Comparison of ENCODE assay signal across 8 cellular contexts in the genomic region with DNA sequence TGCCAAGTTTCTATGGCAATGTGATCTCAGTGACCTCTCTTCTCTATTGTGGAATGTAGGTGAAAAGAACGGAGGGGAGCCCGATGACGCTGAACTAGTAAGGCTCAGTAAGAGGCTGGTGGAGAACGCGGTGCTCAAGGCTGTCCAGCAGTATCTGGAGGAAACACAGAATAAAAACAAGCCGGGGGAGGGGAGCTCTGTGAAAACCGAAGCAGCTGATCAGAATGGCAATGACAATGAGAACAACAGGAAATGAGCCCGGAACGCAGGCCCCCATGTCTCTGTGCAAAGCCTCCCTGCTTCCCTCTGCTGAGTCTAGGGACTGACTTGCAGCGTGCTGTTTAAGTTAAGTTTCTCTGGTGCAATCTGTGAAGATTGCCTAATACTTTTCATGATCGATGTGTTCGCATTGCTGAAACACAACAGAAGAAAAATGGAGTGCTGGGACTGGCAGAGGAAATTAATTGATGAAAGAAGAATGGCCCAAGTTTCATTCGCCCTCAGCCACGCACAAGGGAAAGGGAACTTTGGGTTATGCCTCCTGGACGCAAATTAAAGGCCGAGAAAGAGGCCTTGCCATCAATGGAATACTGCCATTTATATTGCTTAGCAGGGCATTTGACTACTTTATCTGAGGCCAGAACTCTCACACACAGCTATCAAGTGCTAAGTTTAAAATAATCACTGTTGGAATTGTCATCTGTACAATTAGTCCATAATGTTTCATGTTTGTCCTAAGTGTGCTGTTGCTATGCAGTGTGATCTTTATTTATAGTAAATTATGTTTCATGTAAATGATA.
A peak's percentile ranks its signal among the peaks of the same experiment; 100 is the strongest.
DNase-seq lines count a peak whose midpoint lies in the region; ATAC-seq and TF ChIP-seq lines count a peak whose summit lies in the region.

No MANE protein-coding gene starts in this region.

- no peak for TF ChIP-seq CTCF in lower lobe of right lung (IDR thresholded peaks at IDR 0.05)

- peaks cover 9% of the 10 kb centered on the region for H3K4me1 ChIP-seq in lower lobe of right lung

- no peaks in the 10 kb centered on the region for H3K27me3 ChIP-seq in lower lobe of right lung (ENCODE audit: low read depth)

- no peak overlapping the region for H3K4me3 ChIP-seq in lower lobe of right lung

- intact Hi-C loops in lower lobe of right lung (cut with DNase I) = no loop called here

- peak overlapping the region; percentile 64 for H3K4me3 Mint-ChIP-seq in T-helper 1 cell treated with Interleukin-12 subunit alpha and Interleukin-12 subunit beta and Interleukin-4 antibody, amounts not matched to agents 30 μg/mL and 1 μg/mL, for 36 hours

- peaks cover 8% of the 10 kb centered on the region for H3K9me3 Mint-ChIP-seq in T-helper 1 cell treated with Interleukin-12 subunit alpha and Interleukin-12 subunit beta and Interleukin-4 antibody, amounts not matched to agents 30 μg/mL and 1 μg/mL, for 36 hours

- peak in 54 of 56 donors; percentile 7 to 84 (median 51) for DNase-seq in amygdala (lab: John Stamatoyannopoulos, UW)
- peak; percentile 51 for DNase-seq in lower lobe of right lung
- peak; percentile 19 to 34 for DNase-seq in stimulated activated CD8-positive, alpha-beta memory T cell treated with anti-CD3 and anti-CD28 coated beads, Interleukin-4, amount 100 ng/mL, for 1 hour (ENCODE audit: low read depth in 2 of 2, low spot score in 1 of 2)
- DNase-seq in amniotic stem cell (lab: John Stamatoyannopoulos, UW) = no peak
- DNase-seq in NCI-H1417 treated with DMSO at 0.1 percent for 48 hours (lab: John Stamatoyannopoulos, UW) = no peak
- no peak for DNase-seq in NCI-H128 (lab: John Stamatoyannopoulos, UW; ENCODE audit: unreplicated experiment)

- peaks cover 13% of the 10 kb centered on the region for H3K4me1 Mint-ChIP-seq in T-helper 1 cell treated with Interleukin-12 subunit alpha and Interleukin-12 subunit beta and Interleukin-4 antibody, amounts not matched to agents 30 μg/mL and 1 μg/mL, for 36 hours (ENCODE audit: low read depth)

- no peaks in the 10 kb centered on the region for H3K36me3 ChIP-seq in lower lobe of right lung

- no peaks in the 10 kb centered on the region for H3K9me3 ChIP-seq in lower lobe of right lung

- no peaks in the 10 kb centered on the region for H3K27me3 Mint-ChIP-seq in T-helper 1 cell treated with Interleukin-12 subunit alpha and Interleukin-12 subunit beta and Interleukin-4 antibody, amounts not matched to agents 30 μg/mL and 1 μg/mL, for 36 hours (ENCODE audit: low read depth)

- ATAC-seq in GM18868 (IDR thresholded peaks at IDR 0.05; ENCODE audit: unreplicated experiment) (peak; percentile 48), lower lobe of right lung (peak; percentile 71 to 76)

- peaks cover 17% of the 10 kb centered on the region for H3K36me3 Mint-ChIP-seq in T-helper 1 cell treated with Interleukin-12 subunit alpha and Interleukin-12 subunit beta and Interleukin-4 antibody, amounts not matched to agents 30 μg/mL and 1 μg/mL, for 36 hours (ENCODE audit: low read depth)

- H3K27ac Mint-ChIP-seq in T-helper 1 cell treated with Interleukin-12 subunit alpha and Interleukin-12 subunit beta and Interleukin-4 antibody, amounts not matched to agents 30 μg/mL and 1 μg/mL, for 36 hours = peak overlapping the region; percentile 94

- peak overlapping the region; percentile 28 for H3K27ac ChIP-seq in lower lobe of right lung

Comparison
In these comparisons a context has a peak if more than half of its experiments do, and no peak if none do; other contexts are left out.
1. DNase-seq: peak in amygdala (54 of 56), lower lobe of right lung (single experiment) and stimulated activated CD8-positive, alpha-beta memory T cell treated with anti-CD3 and anti-CD28 coated beads, Interleukin-4, amount 100 ng/mL, for 1 hour (2 of 2); none in amniotic stem cell (single experiment), NCI-H1417 treated with DMSO at 0.1 percent for 48 hours (single experiment) and NCI-H128 (single experiment).